ENCODE assay signal across 8 cellular contexts in the genomic region with DNA sequence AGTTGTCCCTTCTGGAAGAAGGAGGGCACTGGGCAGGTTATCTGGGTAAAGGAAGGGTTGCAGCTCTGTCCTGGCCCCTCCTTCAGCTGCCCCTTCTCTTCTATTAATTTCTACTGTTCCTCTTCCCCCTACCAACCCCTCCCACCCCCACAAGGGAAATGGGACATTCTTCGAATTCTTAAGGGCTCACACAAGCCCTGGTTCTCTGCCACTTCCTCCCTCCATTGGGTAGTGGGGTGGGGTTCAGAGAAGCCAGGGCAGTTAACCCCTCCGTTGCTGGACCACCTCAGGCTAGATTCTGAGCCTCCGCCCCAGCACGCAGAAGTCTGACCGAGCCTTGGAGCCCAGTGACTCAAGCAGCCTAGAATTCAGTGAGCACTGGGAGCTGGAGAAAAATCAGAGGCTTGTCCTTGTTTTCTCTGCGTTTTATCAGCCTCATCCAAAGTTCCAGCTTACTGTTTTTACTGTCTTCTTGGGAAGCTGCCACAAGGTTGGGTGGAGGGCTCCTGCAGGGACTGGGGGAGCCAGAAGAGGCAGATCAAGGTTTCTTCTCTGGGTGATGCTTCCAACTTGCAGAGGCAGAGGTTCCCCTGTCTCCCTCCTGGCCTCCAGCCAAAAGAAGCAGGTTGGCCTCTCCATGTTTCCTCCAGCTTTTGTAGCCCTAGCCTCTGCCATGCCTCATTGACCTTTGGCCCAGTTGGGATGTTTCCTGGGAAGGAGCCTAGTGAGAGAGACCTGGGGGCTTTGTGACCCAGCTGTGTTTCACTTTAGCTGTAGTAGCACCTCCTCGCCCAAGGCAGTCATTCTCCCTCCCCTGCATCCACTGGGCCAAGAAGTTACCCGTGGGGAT. TPM values are rescaled to one million over a fixed set of nuclear protein-coding genes. Genes with fewer than 3 reads are reported as not detected.
DNase-seq lines count a peak whose midpoint lies in the region; ATAC-seq and TF ChIP-seq lines count a peak whose summit lies in the region.

No MANE protein-coding gene starts in this region.

- no peaks in the 10 kb centered on the region for H3K9me3 Mint-ChIP-seq in activated CD4-positive, alpha-beta T cell treated with anti-CD3 and anti-CD28 coated beads, Interleukin-2, amount 10 ng/mL, durations not matched to agents 24 days and 14 days

- H3K4me1 ChIP-seq in parathyroid adenoma = peaks cover 20% of the 10 kb centered on the region

- H3K9ac ChIP-seq in parathyroid adenoma = no peak overlapping the region

- no peaks in the 10 kb centered on the region for H3K27me3 Mint-ChIP-seq in activated CD4-positive, alpha-beta T cell treated with anti-CD3 and anti-CD28 coated beads, Interleukin-2, amount 10 ng/mL, durations not matched to agents 24 days and 14 days

- H3K79me2 ChIP-seq in parathyroid adenoma = peaks cover 32% of the 10 kb centered on the region

- 15 to 18% methylated on average over 8 of the region's 8 CpGs for WGBS in lower leg skin, 2 donors

- peak overlapping the region; percentile 75 for H3K27ac Mint-ChIP-seq in activated CD4-positive, alpha-beta T cell treated with anti-CD3 and anti-CD28 coated beads, Interleukin-2, amount 10 ng/mL, durations not matched to agents 24 days and 14 days

- intact Hi-C loops in activated CD4-positive, alpha-beta T cell treated with anti-CD3 and anti-CD28 coated beads, Interleukin-2, amount 10 ng/mL, durations not matched to agents 24 days and 14 days (cut with micrococcal nuclease) = no loop called here
- intact Hi-C loops in lower leg skin (cut with DNase I; ENCODE audit: low total_unique reads) = no loop called here

- peaks cover 81% of the 10 kb centered on the region for H3K4me1 Mint-ChIP-seq in activated CD4-positive, alpha-beta T cell treated with anti-CD3 and anti-CD28 coated beads, Interleukin-2, amount 10 ng/mL, durations not matched to agents 24 days and 14 days

- no peaks in the 10 kb centered on the region for H3K27me3 ChIP-seq in parathyroid adenoma (ENCODE audit: control insufficient read depth, insufficient read depth, low read length)

- TF ChIP-seq CTCF in WI38 (IDR thresholded peaks at IDR 0.05; ENCODE audit: low read depth, low read length) (no peak), foreskin fibroblast (IDR thresholded peaks at IDR 0.05; ENCODE audit: low read depth, low read length) (no peak), parathyroid adenoma (IDR thresholded peaks at IDR 0.05) (no peak), lower leg skin (IDR thresholded peaks at IDR 0.05) (no peak)

- H3K36me3 ChIP-seq in parathyroid adenoma (ENCODE audit: control insufficient read depth, insufficient read depth, low read length) = no peaks in the 10 kb centered on the region

- H3K4me2 ChIP-seq in parathyroid adenoma (ENCODE audit: low read length) = peak overlapping the region; percentile 21

- no peak for TF ChIP-seq POLR2A in lower leg skin (IDR thresholded peaks at IDR 0.05)

- peaks cover 57% of the 10 kb centered on the region for H3K36me3 Mint-ChIP-seq in activated CD4-positive, alpha-beta T cell treated with anti-CD3 and anti-CD28 coated beads, Interleukin-2, amount 10 ng/mL, durations not matched to agents 24 days and 14 days (ENCODE audit: low read depth)

- H3K4me3 Mint-ChIP-seq in activated CD4-positive, alpha-beta T cell treated with anti-CD3 and anti-CD28 coated beads, Interleukin-2, amount 10 ng/mL, durations not matched to agents 24 days and 14 days = peak overlapping the region; percentile 66

- H3K27ac ChIP-seq in parathyroid adenoma = peak overlapping the region; percentile 13

- no peaks in the 10 kb centered on the region for H3K9me3 ChIP-seq in parathyroid adenoma (ENCODE audit: control insufficient read depth, low read length)

- no peak for ATAC-seq in HG03565 (IDR thresholded peaks at IDR 0.05; ENCODE audit: unreplicated experiment)

- DNase-seq in activated CD4-positive, alpha-beta T cell treated with anti-CD3 and anti-CD28 coated beads, Interleukin-2, amount 10 ng/mL, durations not matched to agents 24 days and 14 days = no peak
- no peak for DNase-seq in activated CD4-positive, alpha-beta T cell treated with anti-CD3 and anti-CD28 coated beads, Interleukin-2, amount 50 U/mL, for 4 hours
- DNase-seq in foreskin fibroblast (peak; percentile 81 to 95), activated gamma-delta T cell treated with Interleukin-2 at 50 U/mL for 16 hours (no peak), lower leg skin (ENCODE audit: low spot score in 2 of 2) (no peak)

- no peak overlapping the region for H2AFZ ChIP-seq in parathyroid adenoma

- H3K4me3 ChIP-seq in WI38 (ENCODE audit: low read depth, low read length) = peak overlapping the region; percentile 31
- peak overlapping the region; percentile 17 to 24 for H3K4me3 ChIP-seq in foreskin fibroblast (ENCODE audit: low read depth in 1 of 2, low read length in 2 of 2)
- peak overlapping the region; percentile 11 for H3K4me3 ChIP-seq in parathyroid adenoma (ENCODE audit: low read depth, low read length)
- H3K4me3 ChIP-seq in lower leg skin (ENCODE audit: low read depth, poor library complexity, severe bottlenecking) = no peak overlapping the region

RNA-seq across cellular contexts. Expression of gene LASP1, which starts 10.2 kb away (rescaled TPM):
- total RNA-seq in activated CD4-positive, alpha-beta T cell treated with anti-CD3 and anti-CD28 coated beads, Interleukin-2, amount 10 ng/mL, durations not matched to agents 24 days and 14 days = 130 and 131 TPM in 2 replicates
- 10 to 100 TPM; 51.8 to 76.2 (median 63.9) TPM for total RNA-seq in lower leg skin

RNA-seq across cellular contexts. Expression of gene RPL23, which starts 26.6 kb away (rescaled TPM):
- 1,994 and 2,005 TPM in 2 replicates for total RNA-seq in activated CD4-positive, alpha-beta T cell treated with anti-CD3 and anti-CD28 coated beads, Interleukin-2, amount 10 ng/mL, durations not matched to agents 24 days and 14 days
- 1,000 to 10,000 TPM; 1,475 to 2,290 (median 1,639) TPM for total RNA-seq in lower leg skin

RNA-seq across cellular contexts. Expression of gene CWC25, which starts 55.0 kb away (rescaled TPM):
- 32.1 and 32.4 TPM in 2 replicates for total RNA-seq in activated CD4-positive, alpha-beta T cell treated with anti-CD3 and anti-CD28 coated beads, Interleukin-2, amount 10 ng/mL, durations not matched to agents 24 days and 14 days
- total RNA-seq in lower leg skin = 10 to 100 TPM; 24.2 to 49.8 (median 33.3) TPM

Comparison
In these comparisons a context has a peak if more than half of its experiments do, and no peak if none do; other contexts are left out.
1. DNase-seq: peak in foreskin fibroblast (2 of 2); none in activated CD4-positive, alpha-beta T cell treated with anti-CD3 and anti-CD28 coated beads, Interleukin-2, amount 10 ng/mL, durations not matched to agents 24 days and 14 days (single experiment), activated CD4-positive, alpha-beta T cell treated with anti-CD3 and anti-CD28 coated beads, Interleukin-2, amount 50 U/mL, for 4 hours (0 of 2), activated gamma-delta T cell treated with Interleukin-2 at 50 U/mL for 16 hours (single experiment) and lower leg skin (0 of 2).